Comparison of ENCODE assay signal across 8 cellular contexts in the genomic region with DNA sequence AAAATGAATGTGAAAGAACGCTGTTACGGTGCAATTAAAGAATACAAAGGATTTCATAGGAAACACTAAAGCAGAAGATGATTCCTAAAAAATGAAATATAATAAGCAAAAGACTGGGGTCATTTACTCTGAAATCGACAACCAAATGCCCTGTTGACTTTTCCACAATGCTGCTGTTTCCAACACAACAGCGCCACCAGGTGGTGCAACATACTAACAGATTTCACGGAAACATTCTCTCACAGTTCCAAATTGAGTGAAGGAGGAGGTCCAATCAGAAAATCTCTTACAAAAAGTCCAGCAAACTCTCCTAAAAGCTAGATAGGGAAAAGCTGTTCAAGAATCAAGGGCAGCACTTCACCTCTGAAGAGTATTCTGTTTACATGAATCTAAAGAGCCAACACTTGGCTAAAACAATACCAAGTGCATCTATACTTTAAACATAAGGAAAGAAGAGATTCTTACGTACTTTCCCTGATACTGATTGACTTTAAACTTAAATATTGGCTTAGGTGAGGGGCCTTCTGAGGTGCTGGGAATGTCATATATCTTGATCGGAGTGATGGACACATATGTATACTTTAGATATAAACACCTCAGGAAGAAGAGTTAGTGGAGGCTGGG. TPM values are rescaled to one million over a fixed set of nuclear protein-coding genes. Genes with fewer than 3 reads are reported as not detected.
DNase-seq lines count a peak whose midpoint lies in the region; ATAC-seq, FAIRE-seq and TF ChIP-seq lines count a peak whose summit lies in the region.

No MANE protein-coding gene starts in this region.

- DNase-seq in GM12891 (ENCODE audit: insufficient read length, low spot score) (peak; percentile 18), NCI-H2107 treated with DMSO at 0.1 percent for 48 hours (lab: John Stamatoyannopoulos, UW; ENCODE audit: unreplicated experiment) (peak; percentile 47), UCSD-AML1 (lab: John Stamatoyannopoulos, UW; ENCODE audit: unreplicated experiment) (peak; percentile 67), brain pericyte (ENCODE audit: low read depth, low spot score) (peak; percentile 42), iPS-NIHi11 (ENCODE audit: low spot score) (peak; percentile 79)
- DNase-seq in stimulated activated CD4-positive, alpha-beta T cell treated with anti-CD3 and anti-CD28 coated beads, Interleukin-12 subunit alpha, Interleukin-12 subunit beta, amount 100 ng/mL, for 24 hours (ENCODE audit: low read depth in 2 of 2), result peak; percentile 18 to 68

- H3K27ac ChIP-seq in 22Rv1, result peak overlapping the region; percentile 82

- ATAC-seq in HG03025 (IDR thresholded peaks at IDR 0.05; ENCODE audit: low FRiP score, unreplicated experiment), result no peak

- TF ChIP-seq CTCF in 22Rv1 (IDR thresholded peaks at IDR 0.05), result peak; percentile 93

- peak; percentile 84 for FAIRE-seq in GM12891 (lab: Jason Lieb, UNC)

- no peak for TF ChIP-seq POLR2A in GM12891 (IDR thresholded peaks at IDR 0.05; ENCODE audit: low read depth, low read length)

TF ChIP-seq in GM12891, 5 proteins besides CTCF, POLR2A, EP300 and RAD21:
- TF ChIP-seq POLR2AphosphoS5 (IDR thresholded peaks at IDR 0.05; ENCODE audit: low read depth, low read length) (no peak), POU2F2 (IDR thresholded peaks at IDR 0.05; ENCODE audit: low read depth, low read length) (no peak), PAX5 (IDR thresholded peaks at IDR 0.05; ENCODE audit: insufficient read depth, low read length, severe bottlenecking) (no peak), SPI1 (IDR thresholded peaks at IDR 0.05; ENCODE audit: low read depth, low read length) (no peak), TAF1 (IDR thresholded peaks at IDR 0.05; ENCODE audit: low read depth, low read length) (no peak)

RNA-seq across cellular contexts. Expression of a gene that starts 55.9 kb away (rescaled TPM):
- polyA plus RNA-seq in GM12891 (2012; ENCODE audit: low read depth, missing spikeins), result 16.6 TPM

Comparison
In these comparisons a context has a peak if more than half of its experiments do, and no peak if none do; other contexts are left out.
1. DNase-seq: peak in every context shown above with its lines; median percentile 79 in iPS-NIHi11; 67 in UCSD-AML1; 47 in NCI-H2107 treated with DMSO at 0.1 percent for 48 hours; 43 in stimulated activated CD4-positive, alpha-beta T cell treated with anti-CD3 and anti-CD28 coated beads, Interleukin-12 subunit alpha, Interleukin-12 subunit beta, amount 100 ng/mL, for 24 hours; 42 in brain pericyte; 18 in GM12891.